In the genomic region with DNA sequence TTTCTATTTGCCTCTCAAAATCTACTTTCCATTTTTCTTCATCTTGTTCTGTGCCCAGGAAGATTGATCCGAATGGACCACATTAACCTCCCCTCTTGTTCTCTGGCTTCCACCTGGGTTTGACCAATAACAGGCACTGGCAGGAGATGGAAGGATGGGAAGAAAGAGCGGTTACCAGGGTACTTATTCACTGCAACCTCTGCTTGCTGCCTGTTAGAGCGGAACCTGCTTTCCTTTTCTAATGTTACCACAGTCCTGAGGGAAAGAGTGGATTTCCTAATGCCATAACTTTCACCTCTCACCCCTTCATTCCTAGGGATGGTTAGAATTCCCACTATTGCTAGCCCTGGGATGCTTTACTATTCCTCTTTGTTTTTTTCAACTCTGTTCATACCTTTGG, we compare ENCODE assay signal across 26 cellular contexts.
"Had no signal": no experiment of that assay in that cellular context is flagged by ENCODE, and none has a peak within 500 bp of the region (broad histone marks: within the 10 kb centered on the region; RNA-seq: fewer than 3 reads in every experiment).

No MANE protein-coding gene starts in this region.

- H3K4me2 ChIP-seq: smooth muscle cell had no signal

- H3K27me3 ChIP-seq: pancreas, right lobe of liver, transverse colon, upper lobe of left lung, vagina had no signal

- DNase-seq: hippocampal formation; immature natural killer cell; left cardiac atrium; left ventricle myocardium inferior; mesendoderm; naive B cell; natural killer cell; nucleus accumbens; pancreas; posterior cingulate gyrus; right lobe of liver; stimulated activated CD4-positive, alpha-beta T cell treated with anti-CD3 and anti-CD28 coated beads, Interleukin-1b, Interleukin-23, amount 100 ng/mL, for 48 hours; stimulated activated CD4-positive, alpha-beta T cell treated with anti-CD3 and anti-CD28 coated beads, Interleukin-2, amount 100 ng/mL, for 48 hours; stimulated activated CD4-positive, alpha-beta T cell treated with anti-CD3 and anti-CD28 coated beads, Interleukin-4, amount 100 ng/mL, for 4 hours; stimulated activated CD8-positive, alpha-beta memory T cell treated with anti-CD3 and anti-CD28 coated beads, Interleukin-4, amount 100 ng/mL, for 48 hours; stimulated activated naive CD4-positive, alpha-beta T cell treated with Interleukin-2 at 50 U/mL for 16 hours; stimulated activated naive CD8-positive, alpha-beta T cell treated with anti-CD3 and anti-CD28 coated beads, Interleukin-15, amount 100 ng/mL, for 72 hours; substantia nigra; transverse colon; upper lobe of left lung had no signal

- H3K4me1 ChIP-seq: left ventricle myocardium inferior, pancreas, prostate gland, right lobe of liver, transverse colon, upper lobe of left lung, vagina had no signal

- ATAC-seq: left cardiac atrium; natural killer cell; pancreas; right lobe of liver; stimulated activated memory B cell treated with anti-CD40 and anti-IgM and Interleukin-4, amounts not matched to agents 10 μg/mL and 1 μg/mL and 100 μg/mL, for 72 hours; stimulated activated naive CD8-positive, alpha-beta T cell treated with anti-CD3 and anti-CD28 coated beads, Interleukin-15, amount 100 ng/mL, for 72 hours had no signal

- H3K27ac Mint-ChIP-seq: immature natural killer cell; naive B cell; natural killer cell; stimulated activated memory B cell treated with anti-CD40 and anti-IgM and Interleukin-4, amounts not matched to agents 10 μg/mL and 1 μg/mL and 100 μg/mL, for 72 hours; stimulated activated naive CD8-positive, alpha-beta T cell treated with anti-CD3 and anti-CD28 coated beads, Interleukin-15, amount 100 ng/mL, for 72 hours had no signal

- H3K4me3 Mint-ChIP-seq: immature natural killer cell; mesothelial cell of epicardium; naive B cell; natural killer cell; stimulated activated memory B cell treated with anti-CD40 and anti-IgM and Interleukin-4, amounts not matched to agents 10 μg/mL and 1 μg/mL and 100 μg/mL, for 72 hours; stimulated activated naive CD8-positive, alpha-beta T cell treated with anti-CD3 and anti-CD28 coated beads, Interleukin-15, amount 100 ng/mL, for 72 hours had no signal

- H3K9me3 ChIP-seq: left ventricle myocardium inferior, pancreas, prostate gland, right lobe of liver, transverse colon, upper lobe of left lung, vagina had no signal

- H3K4me3 ChIP-seq: left ventricle myocardium inferior, lung, pancreas, prostate gland, right lobe of liver, smooth muscle cell, transverse colon, upper lobe of left lung, vagina had no signal

- H3K27ac ChIP-seq: left ventricle myocardium inferior, pancreas, prostate gland, right lobe of liver, transverse colon, upper lobe of left lung, vagina had no signal

- H3K4me1 Mint-ChIP-seq: immature natural killer cell; naive B cell; natural killer cell; stimulated activated memory B cell treated with anti-CD40 and anti-IgM and Interleukin-4, amounts not matched to agents 10 μg/mL and 1 μg/mL and 100 μg/mL, for 72 hours; stimulated activated naive CD8-positive, alpha-beta T cell treated with anti-CD3 and anti-CD28 coated beads, Interleukin-15, amount 100 ng/mL, for 72 hours had no signal

- H3K9me3 Mint-ChIP-seq: immature natural killer cell; mesothelial cell of epicardium; naive B cell; natural killer cell; stimulated activated memory B cell treated with anti-CD40 and anti-IgM and Interleukin-4, amounts not matched to agents 10 μg/mL and 1 μg/mL and 100 μg/mL, for 72 hours; stimulated activated naive CD8-positive, alpha-beta T cell treated with anti-CD3 and anti-CD28 coated beads, Interleukin-15, amount 100 ng/mL, for 72 hours had no signal

- H3K36me3 Mint-ChIP-seq: natural killer cell had no signal

- H3K36me3 ChIP-seq: pancreas, prostate gland, right lobe of liver had no signal

- H3K27me3 Mint-ChIP-seq: naive B cell; stimulated activated memory B cell treated with anti-CD40 and anti-IgM and Interleukin-4, amounts not matched to agents 10 μg/mL and 1 μg/mL and 100 μg/mL, for 72 hours; stimulated activated naive CD8-positive, alpha-beta T cell treated with anti-CD3 and anti-CD28 coated beads, Interleukin-15, amount 100 ng/mL, for 72 hours had no signal
